Comparison of ENCODE assay signal across 1 cellular context in the genomic region with DNA sequence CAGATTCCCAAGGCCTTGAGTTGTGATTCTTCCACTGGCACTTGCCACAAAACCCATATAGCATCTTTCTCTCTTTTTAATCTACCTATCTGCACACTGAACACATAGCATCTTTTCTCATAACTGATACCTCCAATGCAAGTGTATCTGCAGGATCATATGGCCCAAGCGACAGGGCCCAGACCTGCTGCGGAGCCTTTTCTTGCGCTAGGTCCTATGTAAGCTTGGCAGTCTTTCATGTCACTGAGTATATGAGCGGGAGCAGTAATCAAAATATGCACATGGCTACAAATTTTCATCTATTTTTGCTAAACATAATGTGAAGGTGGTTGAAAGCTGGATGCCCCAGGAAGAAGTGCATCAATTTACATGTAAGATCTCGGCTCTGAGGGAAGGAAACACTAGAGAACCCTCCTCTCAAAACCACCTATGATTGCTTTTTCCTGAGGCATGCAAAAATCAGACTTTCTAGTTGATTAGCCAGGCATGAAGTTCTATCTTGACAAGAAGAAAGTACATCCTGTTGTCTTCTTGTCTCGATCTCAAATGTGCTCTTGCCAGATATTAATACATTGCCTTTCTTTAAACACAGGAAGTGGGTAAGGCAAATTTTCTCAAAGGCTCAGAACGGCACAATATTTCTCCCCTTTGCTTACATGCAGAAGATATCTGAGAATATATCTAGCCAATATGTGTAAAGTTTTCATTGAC.
TF ChIP-seq lines count a peak whose summit lies in the region.

No MANE protein-coding gene starts in this region.

TF ChIP-seq in GM12878, 131 proteins besides CTCF, POLR2A, EP300 and RAD21 (continued from another document and continues in another):
- TF ChIP-seq, protein P1, sequence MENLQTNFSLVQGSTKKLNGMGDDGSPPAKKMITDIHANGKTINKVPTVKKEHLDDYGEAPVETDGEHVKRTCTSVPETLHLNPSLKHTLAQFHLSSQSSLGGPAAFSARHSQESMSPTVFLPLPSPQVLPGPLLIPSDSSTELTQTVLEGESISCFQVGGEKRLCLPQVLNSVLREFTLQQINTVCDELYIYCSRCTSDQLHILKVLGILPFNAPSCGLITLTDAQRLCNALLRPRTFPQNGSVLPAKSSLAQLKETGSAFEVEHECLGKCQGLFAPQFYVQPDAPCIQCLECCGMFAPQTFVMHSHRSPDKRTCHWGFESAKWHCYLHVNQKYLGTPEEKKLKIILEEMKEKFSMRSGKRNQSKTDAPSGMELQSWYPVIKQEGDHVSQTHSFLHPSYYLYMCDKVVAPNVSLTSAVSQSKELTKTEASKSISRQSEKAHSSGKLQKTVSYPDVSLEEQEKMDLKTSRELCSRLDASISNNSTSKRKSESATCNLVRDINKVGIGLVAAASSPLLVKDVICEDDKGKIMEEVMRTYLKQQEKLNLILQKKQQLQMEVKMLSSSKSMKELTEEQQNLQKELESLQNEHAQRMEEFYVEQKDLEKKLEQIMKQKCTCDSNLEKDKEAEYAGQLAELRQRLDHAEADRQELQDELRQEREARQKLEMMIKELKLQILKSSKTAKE (IDR thresholded peaks at IDR 0.05; ENCODE audit: low read depth, poor library complexity, severe bottlenecking): peak; percentile 55
- TF ChIP-seq WRNIP1 (IDR thresholded peaks at IDR 0.05; ENCODE audit: borderline replicate concordance, low read depth, low read length) (no peak), CEBPB (IDR thresholded peaks at IDR 0.05; ENCODE audit: borderline replicate concordance in 1 of 2, low read depth in 2 of 2, low read length in 2 of 2) (no peak), NFYA (IDR thresholded peaks at IDR 0.05; ENCODE audit: borderline replicate concordance, low read depth, low read length) (no peak), ZSCAN29 (IDR thresholded peaks at IDR 0.05) (no peak), MYB (IDR thresholded peaks at IDR 0.05; ENCODE audit: borderline replicate concordance, low read depth, low read length) (no peak), TCF7 (IDR thresholded peaks at IDR 0.05; ENCODE audit: borderline replicate concordance) (peak; percentile 29; the same call in 1 of the 2 replicates), KDM1A (IDR thresholded peaks at IDR 0.05; ENCODE audit: borderline replicate concordance) (no peak), ETV6 (conservative IDR thresholded peaks at IDR 0.05 in 1 of 2, IDR thresholded peaks at IDR 0.05 in 1 of 2; ENCODE audit: borderline replicate concordance in 1 of 2, low read depth in 1 of 2) (peak in 1 of 2 experiments; percentile 67; a peak in 1 of 4 replicates), POU2F2 (IDR thresholded peaks at IDR 0.05; ENCODE audit: borderline replicate concordance, low read depth, low read length) (peak; percentile 77; the same call in 2 of the 3 replicates), RCOR1 (conservative IDR thresholded peaks at IDR 0.05; ENCODE audit: low read depth, low read length) (no peak), RELA (IDR thresholded peaks at IDR 0.05; ENCODE audit: borderline replicate concordance, partially characterized antibody) (no peak), TAF1 (IDR thresholded peaks at IDR 0.05; ENCODE audit: borderline replicate concordance, low read depth, low read length) (no peak), NFXL1 (IDR thresholded peaks at IDR 0.05; ENCODE audit: borderline replicate concordance) (no peak), ZNF622 (IDR thresholded peaks at IDR 0.05) (no peak), ZNF274 (IDR thresholded peaks at IDR 0.05; ENCODE audit: insufficient read depth, insufficient read length) (no peak)
- TF ChIP-seq, protein P2, sequence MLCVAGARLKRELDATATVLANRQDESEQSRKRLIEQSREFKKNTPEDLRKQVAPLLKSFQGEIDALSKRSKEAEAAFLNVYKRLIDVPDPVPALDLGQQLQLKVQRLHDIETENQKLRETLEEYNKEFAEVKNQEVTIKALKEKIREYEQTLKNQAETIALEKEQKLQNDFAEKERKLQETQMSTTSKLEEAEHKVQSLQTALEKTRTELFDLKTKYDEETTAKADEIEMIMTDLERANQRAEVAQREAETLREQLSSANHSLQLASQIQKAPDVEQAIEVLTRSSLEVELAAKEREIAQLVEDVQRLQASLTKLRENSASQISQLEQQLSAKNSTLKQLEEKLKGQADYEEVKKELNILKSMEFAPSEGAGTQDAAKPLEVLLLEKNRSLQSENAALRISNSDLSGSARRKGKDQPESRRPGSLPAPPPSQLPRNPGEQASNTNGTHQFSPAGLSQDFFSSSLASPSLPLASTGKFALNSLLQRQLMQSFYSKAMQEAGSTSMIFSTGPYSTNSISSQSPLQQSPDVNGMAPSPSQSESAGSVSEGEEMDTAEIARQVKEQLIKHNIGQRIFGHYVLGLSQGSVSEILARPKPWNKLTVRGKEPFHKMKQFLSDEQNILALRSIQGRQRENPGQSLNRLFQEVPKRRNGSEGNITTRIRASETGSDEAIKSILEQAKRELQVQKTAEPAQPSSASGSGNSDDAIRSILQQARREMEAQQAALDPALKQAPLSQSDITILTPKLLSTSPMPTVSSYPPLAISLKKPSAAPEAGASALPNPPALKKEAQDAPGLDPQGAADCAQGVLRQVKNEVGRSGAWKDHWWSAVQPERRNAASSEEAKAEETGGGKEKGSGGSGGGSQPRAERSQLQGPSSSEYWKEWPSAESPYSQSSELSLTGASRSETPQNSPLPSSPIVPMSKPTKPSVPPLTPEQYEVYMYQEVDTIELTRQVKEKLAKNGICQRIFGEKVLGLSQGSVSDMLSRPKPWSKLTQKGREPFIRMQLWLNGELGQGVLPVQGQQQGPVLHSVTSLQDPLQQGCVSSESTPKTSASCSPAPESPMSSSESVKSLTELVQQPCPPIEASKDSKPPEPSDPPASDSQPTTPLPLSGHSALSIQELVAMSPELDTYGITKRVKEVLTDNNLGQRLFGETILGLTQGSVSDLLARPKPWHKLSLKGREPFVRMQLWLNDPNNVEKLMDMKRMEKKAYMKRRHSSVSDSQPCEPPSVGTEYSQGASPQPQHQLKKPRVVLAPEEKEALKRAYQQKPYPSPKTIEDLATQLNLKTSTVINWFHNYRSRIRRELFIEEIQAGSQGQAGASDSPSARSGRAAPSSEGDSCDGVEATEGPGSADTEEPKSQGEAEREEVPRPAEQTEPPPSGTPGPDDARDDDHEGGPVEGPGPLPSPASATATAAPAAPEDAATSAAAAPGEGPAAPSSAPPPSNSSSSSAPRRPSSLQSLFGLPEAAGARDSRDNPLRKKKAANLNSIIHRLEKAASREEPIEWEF (IDR thresholded peaks at IDR 0.05; ENCODE audit: insufficient replicate concordance, low read depth, low read length): peak; percentile 20
- TF ChIP-seq, protein P3, sequence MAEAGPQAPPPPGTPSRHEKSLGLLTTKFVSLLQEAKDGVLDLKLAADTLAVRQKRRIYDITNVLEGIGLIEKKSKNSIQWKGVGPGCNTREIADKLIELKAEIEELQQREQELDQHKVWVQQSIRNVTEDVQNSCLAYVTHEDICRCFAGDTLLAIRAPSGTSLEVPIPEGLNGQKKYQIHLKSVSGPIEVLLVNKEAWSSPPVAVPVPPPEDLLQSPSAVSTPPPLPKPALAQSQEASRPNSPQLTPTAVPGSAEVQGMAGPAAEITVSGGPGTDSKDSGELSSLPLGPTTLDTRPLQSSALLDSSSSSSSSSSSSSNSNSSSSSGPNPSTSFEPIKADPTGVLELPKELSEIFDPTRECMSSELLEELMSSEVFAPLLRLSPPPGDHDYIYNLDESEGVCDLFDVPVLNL (IDR thresholded peaks at IDR 0.05; ENCODE audit: low read depth, low read length): no peak
- TF ChIP-seq, protein P4, sequence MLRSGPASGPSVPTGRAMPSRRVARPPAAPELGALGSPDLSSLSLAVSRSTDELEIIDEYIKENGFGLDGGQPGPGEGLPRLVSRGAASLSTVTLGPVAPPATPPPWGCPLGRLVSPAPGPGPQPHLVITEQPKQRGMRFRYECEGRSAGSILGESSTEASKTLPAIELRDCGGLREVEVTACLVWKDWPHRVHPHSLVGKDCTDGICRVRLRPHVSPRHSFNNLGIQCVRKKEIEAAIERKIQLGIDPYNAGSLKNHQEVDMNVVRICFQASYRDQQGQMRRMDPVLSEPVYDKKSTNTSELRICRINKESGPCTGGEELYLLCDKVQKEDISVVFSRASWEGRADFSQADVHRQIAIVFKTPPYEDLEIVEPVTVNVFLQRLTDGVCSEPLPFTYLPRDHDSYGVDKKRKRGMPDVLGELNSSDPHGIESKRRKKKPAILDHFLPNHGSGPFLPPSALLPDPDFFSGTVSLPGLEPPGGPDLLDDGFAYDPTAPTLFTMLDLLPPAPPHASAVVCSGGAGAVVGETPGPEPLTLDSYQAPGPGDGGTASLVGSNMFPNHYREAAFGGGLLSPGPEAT (IDR thresholded peaks at IDR 0.05; ENCODE audit: low read depth): peak; percentile 40; the same call in 1 of the 2 replicates
- TF ChIP-seq, protein P5, sequence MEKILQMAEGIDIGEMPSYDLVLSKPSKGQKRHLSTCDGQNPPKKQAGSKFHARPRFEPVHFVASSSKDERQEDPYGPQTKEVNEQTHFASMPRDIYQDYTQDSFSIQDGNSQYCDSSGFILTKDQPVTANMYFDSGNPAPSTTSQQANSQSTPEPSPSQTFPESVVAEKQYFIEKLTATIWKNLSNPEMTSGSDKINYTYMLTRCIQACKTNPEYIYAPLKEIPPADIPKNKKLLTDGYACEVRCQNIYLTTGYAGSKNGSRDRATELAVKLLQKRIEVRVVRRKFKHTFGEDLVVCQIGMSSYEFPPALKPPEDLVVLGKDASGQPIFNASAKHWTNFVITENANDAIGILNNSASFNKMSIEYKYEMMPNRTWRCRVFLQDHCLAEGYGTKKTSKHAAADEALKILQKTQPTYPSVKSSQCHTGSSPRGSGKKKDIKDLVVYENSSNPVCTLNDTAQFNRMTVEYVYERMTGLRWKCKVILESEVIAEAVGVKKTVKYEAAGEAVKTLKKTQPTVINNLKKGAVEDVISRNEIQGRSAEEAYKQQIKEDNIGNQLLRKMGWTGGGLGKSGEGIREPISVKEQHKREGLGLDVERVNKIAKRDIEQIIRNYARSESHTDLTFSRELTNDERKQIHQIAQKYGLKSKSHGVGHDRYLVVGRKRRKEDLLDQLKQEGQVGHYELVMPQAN (conservative IDR thresholded peaks at IDR 0.05): no peak
- TF ChIP-seq, protein P6, sequence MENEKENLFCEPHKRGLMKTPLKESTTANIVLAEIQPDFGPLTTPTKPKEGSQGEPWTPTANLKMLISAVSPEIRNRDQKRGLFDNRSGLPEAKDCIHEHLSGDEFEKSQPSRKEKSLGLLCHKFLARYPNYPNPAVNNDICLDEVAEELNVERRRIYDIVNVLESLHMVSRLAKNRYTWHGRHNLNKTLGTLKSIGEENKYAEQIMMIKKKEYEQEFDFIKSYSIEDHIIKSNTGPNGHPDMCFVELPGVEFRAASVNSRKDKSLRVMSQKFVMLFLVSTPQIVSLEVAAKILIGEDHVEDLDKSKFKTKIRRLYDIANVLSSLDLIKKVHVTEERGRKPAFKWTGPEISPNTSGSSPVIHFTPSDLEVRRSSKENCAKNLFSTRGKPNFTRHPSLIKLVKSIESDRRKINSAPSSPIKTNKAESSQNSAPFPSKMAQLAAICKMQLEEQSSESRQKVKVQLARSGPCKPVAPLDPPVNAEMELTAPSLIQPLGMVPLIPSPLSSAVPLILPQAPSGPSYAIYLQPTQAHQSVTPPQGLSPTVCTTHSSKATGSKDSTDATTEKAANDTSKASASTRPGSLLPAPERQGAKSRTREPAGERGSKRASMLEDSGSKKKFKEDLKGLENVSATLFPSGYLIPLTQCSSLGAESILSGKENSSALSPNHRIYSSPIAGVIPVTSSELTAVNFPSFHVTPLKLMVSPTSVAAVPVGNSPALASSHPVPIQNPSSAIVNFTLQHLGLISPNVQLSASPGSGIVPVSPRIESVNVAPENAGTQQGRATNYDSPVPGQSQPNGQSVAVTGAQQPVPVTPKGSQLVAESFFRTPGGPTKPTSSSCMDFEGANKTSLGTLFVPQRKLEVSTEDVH (IDR thresholded peaks at IDR 0.05; ENCODE audit: low read depth, partially characterized antibody): no peak
- TF ChIP-seq, protein P7, sequence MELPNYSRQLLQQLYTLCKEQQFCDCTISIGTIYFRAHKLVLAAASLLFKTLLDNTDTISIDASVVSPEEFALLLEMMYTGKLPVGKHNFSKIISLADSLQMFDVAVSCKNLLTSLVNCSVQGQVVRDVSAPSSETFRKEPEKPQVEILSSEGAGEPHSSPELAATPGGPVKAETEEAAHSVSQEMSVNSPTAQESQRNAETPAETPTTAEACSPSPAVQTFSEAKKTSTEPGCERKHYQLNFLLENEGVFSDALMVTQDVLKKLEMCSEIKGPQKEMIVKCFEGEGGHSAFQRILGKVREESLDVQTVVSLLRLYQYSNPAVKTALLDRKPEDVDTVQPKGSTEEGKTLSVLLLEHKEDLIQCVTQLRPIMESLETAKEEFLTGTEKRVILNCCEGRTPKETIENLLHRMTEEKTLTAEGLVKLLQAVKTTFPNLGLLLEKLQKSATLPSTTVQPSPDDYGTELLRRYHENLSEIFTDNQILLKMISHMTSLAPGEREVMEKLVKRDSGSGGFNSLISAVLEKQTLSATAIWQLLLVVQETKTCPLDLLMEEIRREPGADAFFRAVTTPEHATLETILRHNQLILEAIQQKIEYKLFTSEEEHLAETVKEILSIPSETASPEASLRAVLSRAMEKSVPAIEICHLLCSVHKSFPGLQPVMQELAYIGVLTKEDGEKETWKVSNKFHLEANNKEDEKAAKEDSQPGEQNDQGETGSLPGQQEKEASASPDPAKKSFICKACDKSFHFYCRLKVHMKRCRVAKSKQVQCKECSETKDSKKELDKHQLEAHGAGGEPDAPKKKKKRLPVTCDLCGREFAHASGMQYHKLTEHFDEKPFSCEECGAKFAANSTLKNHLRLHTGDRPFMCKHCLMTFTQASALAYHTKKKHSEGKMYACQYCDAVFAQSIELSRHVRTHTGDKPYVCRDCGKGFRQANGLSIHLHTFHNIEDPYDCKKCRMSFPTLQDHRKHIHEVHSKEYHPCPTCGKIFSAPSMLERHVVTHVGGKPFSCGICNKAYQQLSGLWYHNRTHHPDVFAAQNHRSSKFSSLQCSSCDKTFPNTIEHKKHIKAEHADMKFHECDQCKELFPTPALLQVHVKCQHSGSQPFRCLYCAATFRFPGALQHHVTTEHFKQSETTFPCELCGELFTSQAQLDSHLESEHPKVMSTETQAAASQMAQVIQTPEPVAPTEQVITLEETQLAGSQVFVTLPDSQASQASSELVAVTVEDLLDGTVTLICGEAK (IDR thresholded peaks at IDR 0.05; ENCODE audit: borderline replicate concordance): no peak
- TF ChIP-seq, protein P8, sequence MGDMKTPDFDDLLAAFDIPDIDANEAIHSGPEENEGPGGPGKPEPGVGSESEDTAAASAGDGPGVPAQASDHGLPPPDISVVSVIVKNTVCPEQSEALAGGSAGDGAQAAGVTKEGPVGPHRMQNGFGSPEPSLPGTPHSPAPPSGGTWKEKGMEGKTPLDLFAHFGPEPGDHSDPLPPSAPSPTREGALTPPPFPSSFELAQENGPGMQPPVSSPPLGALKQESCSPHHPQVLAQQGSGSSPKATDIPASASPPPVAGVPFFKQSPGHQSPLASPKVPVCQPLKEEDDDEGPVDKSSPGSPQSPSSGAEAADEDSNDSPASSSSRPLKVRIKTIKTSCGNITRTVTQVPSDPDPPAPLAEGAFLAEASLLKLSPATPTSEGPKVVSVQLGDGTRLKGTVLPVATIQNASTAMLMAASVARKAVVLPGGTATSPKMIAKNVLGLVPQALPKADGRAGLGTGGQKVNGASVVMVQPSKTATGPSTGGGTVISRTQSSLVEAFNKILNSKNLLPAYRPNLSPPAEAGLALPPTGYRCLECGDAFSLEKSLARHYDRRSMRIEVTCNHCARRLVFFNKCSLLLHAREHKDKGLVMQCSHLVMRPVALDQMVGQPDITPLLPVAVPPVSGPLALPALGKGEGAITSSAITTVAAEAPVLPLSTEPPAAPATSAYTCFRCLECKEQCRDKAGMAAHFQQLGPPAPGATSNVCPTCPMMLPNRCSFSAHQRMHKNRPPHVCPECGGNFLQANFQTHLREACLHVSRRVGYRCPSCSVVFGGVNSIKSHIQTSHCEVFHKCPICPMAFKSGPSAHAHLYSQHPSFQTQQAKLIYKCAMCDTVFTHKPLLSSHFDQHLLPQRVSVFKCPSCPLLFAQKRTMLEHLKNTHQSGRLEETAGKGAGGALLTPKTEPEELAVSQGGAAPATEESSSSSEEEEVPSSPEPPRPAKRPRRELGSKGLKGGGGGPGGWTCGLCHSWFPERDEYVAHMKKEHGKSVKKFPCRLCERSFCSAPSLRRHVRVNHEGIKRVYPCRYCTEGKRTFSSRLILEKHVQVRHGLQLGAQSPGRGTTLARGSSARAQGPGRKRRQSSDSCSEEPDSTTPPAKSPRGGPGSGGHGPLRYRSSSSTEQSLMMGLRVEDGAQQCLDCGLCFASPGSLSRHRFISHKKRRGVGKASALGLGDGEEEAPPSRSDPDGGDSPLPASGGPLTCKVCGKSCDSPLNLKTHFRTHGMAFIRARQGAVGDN (IDR thresholded peaks at IDR 0.05): no peak
